8 cellular contexts compared by ENCODE assay signal in the genomic region with DNA sequence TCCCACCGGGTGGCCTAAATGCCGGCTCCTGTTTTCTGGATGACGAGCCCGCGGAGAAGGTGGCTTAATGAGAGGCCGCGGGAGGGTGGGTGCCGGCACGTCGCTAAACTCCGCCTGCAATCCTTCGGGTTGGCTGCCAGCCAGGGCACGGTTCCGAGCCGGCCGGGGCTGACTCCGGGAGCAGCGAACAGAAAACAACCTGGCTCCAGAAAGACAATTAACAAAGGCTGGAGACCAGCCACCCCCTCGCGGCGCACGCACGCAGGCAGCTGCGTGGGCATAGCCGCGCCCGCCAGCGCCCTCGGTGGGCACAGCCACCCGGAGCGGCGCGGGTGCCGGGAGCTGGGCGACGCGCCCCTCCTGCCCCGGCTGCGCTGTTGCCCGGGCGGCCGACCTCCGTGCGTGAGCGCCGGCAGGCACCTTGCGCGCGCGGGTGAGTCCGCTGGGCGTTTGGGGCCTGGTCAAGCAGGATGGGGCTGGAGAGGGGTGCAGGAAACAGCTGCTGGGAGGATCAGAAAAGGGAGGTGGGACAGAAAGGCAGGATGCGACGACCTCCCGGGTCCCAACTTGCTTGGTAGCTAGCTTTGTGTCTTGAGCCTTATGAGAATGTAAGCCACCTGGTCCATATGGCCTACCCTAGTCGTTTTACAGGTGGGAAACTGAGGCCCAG. TPM values are rescaled to one million over a fixed set of nuclear protein-coding genes. Genes with fewer than 3 reads are reported as not detected.
DNase-seq lines count a peak whose midpoint lies in the region; ATAC-seq and TF ChIP-seq lines count a peak whose summit lies in the region.

A gene with protein sequence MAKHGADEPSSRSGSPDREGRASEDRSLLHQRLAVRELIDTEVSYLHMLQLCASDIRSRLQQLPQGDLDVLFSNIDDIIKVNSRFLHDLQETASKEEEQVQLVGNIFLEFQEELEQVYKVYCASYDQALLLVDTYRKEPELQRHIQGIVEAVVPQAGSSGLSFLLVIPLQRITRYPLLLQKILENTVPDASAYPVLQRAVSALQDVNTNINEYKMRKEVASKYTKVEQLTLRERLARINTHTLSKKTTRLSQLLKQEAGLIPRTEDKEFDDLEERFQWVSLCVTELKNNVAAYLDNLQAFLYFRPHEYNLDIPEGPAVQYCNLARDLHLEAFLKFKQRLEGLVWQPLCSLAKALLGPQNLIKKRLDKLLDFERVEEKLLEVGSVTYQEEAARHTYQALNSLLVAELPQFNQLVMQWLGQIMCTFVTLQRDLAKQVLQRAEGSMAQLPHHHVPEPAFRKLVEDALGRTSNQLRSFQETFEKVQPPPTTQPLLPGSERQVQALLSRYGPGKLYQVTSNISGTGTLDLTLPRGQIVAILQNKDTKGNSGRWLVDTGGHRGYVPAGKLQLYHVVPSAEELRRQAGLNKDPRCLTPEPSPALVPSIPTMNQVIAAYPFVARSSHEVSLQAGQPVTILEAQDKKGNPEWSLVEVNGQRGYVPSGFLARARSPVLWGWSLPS (plus strand): TSS at position 307 of the 670 bp plus-strand sequence. CDS start 16,272 bp downstream, outside the sequence.

- peak within 1 kb of the TSS; percentile 55 for H3K27ac Mint-ChIP-seq in activated CD4-positive, alpha-beta T cell treated with anti-CD3 and anti-CD28 coated beads, Interleukin-2, amount 10 ng/mL, durations not matched to agents 24 days and 14 days

- TF ChIP-seq POLR2A in right lobe of liver (IDR thresholded peaks at IDR 0.05), result peak; percentile 30

- WGBS in right lobe of liver (ENCODE audit: insufficient coverage, low coverage, low lambda C conversion rate, missing lambda C conversion rate), result under 1% methylated on average over 39 of the region's 56 CpGs

- H3K9me3 ChIP-seq in right lobe of liver, result no peaks in the 10 kb centered on the region

- intact Hi-C loops in activated CD4-positive, alpha-beta T cell treated with anti-CD3 and anti-CD28 coated beads, Interleukin-2, amount 10 ng/mL, durations not matched to agents 24 days and 14 days (cut with micrococcal nuclease), result loop anchor here (5.0 kb wide), 1 partner anchor 36 kb away; no protein-coding TSS in a partner anchor
- intact Hi-C loops in dorsolateral prefrontal cortex (cut with DNase I) (loop anchor here in 1 of 2 donors (5.0 kb wide), 1 partner anchor 36 kb away; no protein-coding TSS in a partner anchor), right lobe of liver (cut with DNase I) (no loop called here)

- H3K4me3 Mint-ChIP-seq in activated CD4-positive, alpha-beta T cell treated with anti-CD3 and anti-CD28 coated beads, Interleukin-2, amount 10 ng/mL, durations not matched to agents 24 days and 14 days, result peak within 1 kb of the TSS; percentile 72

- H3K4me1 Mint-ChIP-seq in activated CD4-positive, alpha-beta T cell treated with anti-CD3 and anti-CD28 coated beads, Interleukin-2, amount 10 ng/mL, durations not matched to agents 24 days and 14 days, result peaks cover 15% of the 10 kb centered on the region

- peak in 33 of 56 donors; percentile 5 to 54 (median 31) for TF ChIP-seq CTCF in dorsolateral prefrontal cortex (IDR thresholded peaks at IDR 0.05 in 54 of 56, conservative IDR thresholded peaks at IDR 0.05 in 2 of 56; ENCODE audit: low read depth in 1 of 56, partially characterized antibody in 56 of 56)
- no peak for TF ChIP-seq CTCF in right lobe of liver (IDR thresholded peaks at IDR 0.05)

- no peaks in the 10 kb centered on the region for H3K36me3 ChIP-seq in right lobe of liver

- DNase-seq in DMS53 treated with DMSO at 0.1 percent for 48 hours (lab: John Stamatoyannopoulos, UW; ENCODE audit: unreplicated experiment), result peak; percentile 43
- DNase-seq in NCI-H146 (lab: John Stamatoyannopoulos, UW), result peak; percentile 75
- DNase-seq in activated CD4-positive, alpha-beta T cell treated with anti-CD3 and anti-CD28 coated beads, Interleukin-2, amount 10 ng/mL, durations not matched to agents 24 days and 14 days, result peak; percentile 82
- DNase-seq in dorsolateral prefrontal cortex, result peak; percentile 87 to 95 (median 92)
- DNase-seq in right lobe of liver, result peak; percentile 89 to 93 (median 90)
- DNase-seq in stimulated activated CD4-positive, alpha-beta T cell treated with anti-CD3 and anti-CD28 coated beads, Interleukin-1b, Interleukin-23, amount 100 ng/mL, for 48 hours, result peak; percentile 48
- no peak for DNase-seq in SKM-1 (lab: John Stamatoyannopoulos, UW; ENCODE audit: unreplicated experiment)

- H3K27ac ChIP-seq in dorsolateral prefrontal cortex, result peak within 1 kb of the TSS; percentile 73 to 99 (median 96)
- H3K27ac ChIP-seq in right lobe of liver, result peak within 1 kb of the TSS; percentile 39 to 71 (median 59)

- no peaks in the 10 kb centered on the region for H3K27me3 Mint-ChIP-seq in activated CD4-positive, alpha-beta T cell treated with anti-CD3 and anti-CD28 coated beads, Interleukin-2, amount 10 ng/mL, durations not matched to agents 24 days and 14 days

- ATAC-seq in right lobe of liver, result peak; percentile 70 to 84 (median 76)
- ATAC-seq in GM21390 (IDR thresholded peaks at IDR 0.05; ENCODE audit: unreplicated experiment), result no peak

- peaks cover 4% of the 10 kb centered on the region for H3K36me3 Mint-ChIP-seq in activated CD4-positive, alpha-beta T cell treated with anti-CD3 and anti-CD28 coated beads, Interleukin-2, amount 10 ng/mL, durations not matched to agents 24 days and 14 days (ENCODE audit: low read depth)

- peaks cover 0 to 33% (median 12%) of the 10 kb centered on the region in 4 donors for H3K4me1 ChIP-seq in right lobe of liver

- no peaks in the 10 kb centered on the region for H3K9me3 Mint-ChIP-seq in activated CD4-positive, alpha-beta T cell treated with anti-CD3 and anti-CD28 coated beads, Interleukin-2, amount 10 ng/mL, durations not matched to agents 24 days and 14 days

- H3K27me3 ChIP-seq in dorsolateral prefrontal cortex (no peaks in the 10 kb centered on the region), right lobe of liver (no peaks in the 10 kb centered on the region)

- H3K4me3 ChIP-seq in dorsolateral prefrontal cortex, result peak within 1 kb of the TSS; percentile 39 to 84 (median 70)
- H3K4me3 ChIP-seq in right lobe of liver, result peak within 1 kb of the TSS; percentile 60 to 71 (median 60)

RNA-seq across cellular contexts. Expression of the gene that starts here (rescaled TPM):
- 1.5 and 1.8 TPM in 2 replicates for total RNA-seq in activated CD4-positive, alpha-beta T cell treated with anti-CD3 and anti-CD28 coated beads, Interleukin-2, amount 10 ng/mL, durations not matched to agents 24 days and 14 days
- total RNA-seq in dorsolateral prefrontal cortex, result 10 to 100 TPM; 12.0 to 71.9 (median 27.0) TPM
- total RNA-seq in right lobe of liver, result 1 to 10 TPM; 1.6 to 7.3 (median 2.1) TPM

Comparison
In these comparisons a context has a peak if more than half of its experiments do, and no peak if none do; other contexts are left out.
1. CTCF ChIP-seq: peak in dorsolateral prefrontal cortex (33 of 56); none in right lobe of liver (0 of 4).